8 cellular contexts compared by ENCODE assay signal in genomic region chr12:123364532-123365140, GRCh38. TPM values are rescaled to one million over a fixed set of nuclear protein-coding genes. Genes with fewer than 3 reads are reported as not detected.
DNase-seq lines count a peak whose midpoint lies in the region; ATAC-seq, FAIRE-seq and TF ChIP-seq lines count a peak whose summit lies in the region.

Gene SBNO1, minus strand, starts transcription at chr12:123364847. Its CDS starts 14,406 bp downstream, at chr12:123350441.

- H3K27me3 ChIP-seq in neutrophil, result no peaks in the 10 kb centered on the region

- no peaks in the 10 kb centered on the region for H3K36me3 ChIP-seq in neutrophil

- ATAC-seq in GM21825 (IDR thresholded peaks at IDR 0.05; ENCODE audit: unreplicated experiment), result peak; percentile 35

- H3K4me3 ChIP-seq in neutrophil (ENCODE audit: low read depth in 1 of 2, low read length in 1 of 2), result peak within 1 kb of the TSS; percentile 73 to 97

- peaks cover 27 to 30% of the 10 kb centered on the region in 2 experiments for H3K4me1 ChIP-seq in neutrophil (ENCODE audit: control insufficient read depth in 1 of 2, insufficient read depth in 1 of 2, low read depth in 1 of 2, low read length in 1 of 2)

- peak; percentile 78 for DNase-seq in DMS153 treated with DMSO at 0.1 percent for 48 hours (lab: John Stamatoyannopoulos, UW; ENCODE audit: unreplicated experiment)
- peak; percentile 78 for DNase-seq in M059J (ENCODE audit: low read depth)
- peak; percentile 90 to 94 (median 92) for DNase-seq in activated naive CD4-positive, alpha-beta T cell (lab: John Stamatoyannopoulos, UW)
- DNase-seq in frontal cortex (ENCODE audit: low spot score in 2 of 2), result peak; percentile 91 to 95
- peak in 46 of 49 donors; percentile 72 to 100 (median 90) for DNase-seq in substantia nigra (lab: John Stamatoyannopoulos, UW)

- no peak for TF ChIP-seq CTCF in neutrophil (IDR thresholded peaks at IDR 0.05)

- FAIRE-seq in frontal cortex (lab: Jason Lieb, UNC), result no peak

- H3K27ac ChIP-seq in neutrophil (peak within 1 kb of the TSS; percentile 98), substantia nigra (ENCODE audit: low read depth, low read length, poor library complexity, severe bottlenecking) (peak within 1 kb of the TSS; percentile 99)

- TF ChIP-seq POLR2A in Raji (IDR thresholded peaks at IDR 0.05; ENCODE audit: insufficient read depth, low read depth, low read length), result peak; percentile 79

- H3K9me3 ChIP-seq in neutrophil, result no peaks in the 10 kb centered on the region

RNA-seq across cellular contexts. Expression of gene SBNO1, which starts in this region (rescaled TPM):
- total RNA-seq in M059J (2014; rRNA removed; shearing (Covaris generic)), result 10.5 and 16.3 TPM in 2 replicates
- 43.2 TPM for total RNA-seq in frontal cortex

Comparison
In these comparisons a context has a peak if more than half of its experiments do, and no peak if none do; other contexts are left out.
1. Peak in every context shown above with its lines: DNase-seq, ATAC-seq, H3K4me3 ChIP-seq and H3K27ac ChIP-seq.